ENCODE assay signal across 19 cellular contexts in the genomic region with DNA sequence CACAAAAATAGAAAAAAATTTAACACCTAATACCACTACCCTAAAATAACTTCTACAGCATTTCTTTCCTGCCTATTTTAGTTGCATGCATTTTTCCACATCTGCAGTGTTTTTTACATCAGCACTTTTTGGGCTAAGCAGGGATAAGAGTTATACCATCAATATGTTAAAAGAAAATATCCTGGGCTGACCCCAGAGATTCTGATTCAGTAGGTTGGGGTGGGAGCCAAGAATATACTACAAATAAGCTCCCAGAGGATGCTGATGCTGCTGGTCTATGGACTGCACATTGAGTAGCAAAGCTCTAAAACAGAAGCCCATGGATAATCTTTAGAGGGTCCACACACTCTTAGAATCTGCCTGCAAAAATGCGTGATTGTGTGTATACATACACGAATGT. TPM values are rescaled to one million over a fixed set of nuclear protein-coding genes. Genes with fewer than 3 reads are reported as not detected.
DNase-seq lines count a peak whose midpoint lies in the region; ATAC-seq and TF ChIP-seq lines count a peak whose summit lies in the region.
"Had no signal": no experiment of that assay in that cellular context is flagged by ENCODE, and none has a peak within 500 bp of the region (broad histone marks: within the 10 kb centered on the region; RNA-seq: fewer than 3 reads in every experiment).

No MANE protein-coding gene starts in this region.

- WGBS in thyroid gland, 2 donors: 97% methylated on average over 2 of the region's 2 CpGs

- H3K27me3 ChIP-seq in fibroblast of lung (ENCODE audit: control insufficient read depth, insufficient read depth, low read length) (no peaks in the 10 kb centered on the region), thyroid gland (no peaks in the 10 kb centered on the region)

- H3K9me3 Mint-ChIP-seq in activated naive CD4-positive, alpha-beta T cell treated with anti-CD3 and anti-CD28 coated beads, Interleukin-2, amount 50 U/mL, for 24 hours: no peaks in the 10 kb centered on the region
- no peaks in the 10 kb centered on the region for H3K9me3 Mint-ChIP-seq in activated CD4-positive, alpha-beta memory T cell treated with anti-CD3 and anti-CD28 coated beads, Interleukin-2, amount 10 ng/mL, durations not matched to agents 7 days and 5 days

- H3K9me3 ChIP-seq in fibroblast of lung (ENCODE audit: control insufficient read depth, insufficient read depth, low read depth, low read length) (no peaks in the 10 kb centered on the region), thyroid gland (no peaks in the 10 kb centered on the region)
- H3K9me3 ChIP-seq: HAP-1 had no signal

- H3K4me1 Mint-ChIP-seq in activated naive CD4-positive, alpha-beta T cell treated with anti-CD3 and anti-CD28 coated beads, Interleukin-2, amount 50 U/mL, for 24 hours: peaks cover 55% of the 10 kb centered on the region
- H3K4me1 Mint-ChIP-seq in activated CD4-positive, alpha-beta memory T cell treated with anti-CD3 and anti-CD28 coated beads, Interleukin-2, amount 10 ng/mL, durations not matched to agents 7 days and 5 days: peaks cover 74% of the 10 kb centered on the region

- H3K36me3 ChIP-seq in fibroblast of lung (ENCODE audit: control insufficient read depth, insufficient read depth, low read length) (peaks cover 10% of the 10 kb centered on the region), thyroid gland (peaks cover 22 to 34% of the 10 kb centered on the region in 2 donors)

- no peak for ATAC-seq in GM21515 (IDR thresholded peaks at IDR 0.05; ENCODE audit: unreplicated experiment)
- ATAC-seq: left ventricle myocardium superior had no signal

- H3K4me2 ChIP-seq in fibroblast of lung (ENCODE audit: extremely low read depth, insufficient read depth, low read length): peak overlapping the region; percentile 25

- no peaks in the 10 kb centered on the region for H4K20me1 ChIP-seq in fibroblast of lung (ENCODE audit: control insufficient read depth, extremely low read depth, insufficient read depth, low read length)

- POLR2A ChIA-PET in activated CD4-positive, alpha-beta memory T cell treated with anti-CD3 and anti-CD28 coated beads, Interleukin-2, amount 10 ng/mL, durations not matched to agents 7 days and 5 days (lab: Charles Lee): interaction anchor here (0.9 to 11.4 kb wide), 9 partner anchors 10 to 117 kb away, joined by 3 to 177 read pairs (median 4); partner anchors contain the start of genes CXCR6 and FYCO1

- H3K27me3 Mint-ChIP-seq in activated naive CD4-positive, alpha-beta T cell treated with anti-CD3 and anti-CD28 coated beads, Interleukin-2, amount 50 U/mL, for 24 hours: no peaks in the 10 kb centered on the region
- H3K27me3 Mint-ChIP-seq in activated CD4-positive, alpha-beta memory T cell treated with anti-CD3 and anti-CD28 coated beads, Interleukin-2, amount 10 ng/mL, durations not matched to agents 7 days and 5 days: no peaks in the 10 kb centered on the region

- H2AFZ ChIP-seq in fibroblast of lung (ENCODE audit: low read length): no peak overlapping the region

- H3K79me2 ChIP-seq in fibroblast of lung (ENCODE audit: control insufficient read depth, insufficient read depth, low read length): peaks cover 3% of the 10 kb centered on the region

- CTCF ChIA-PET in activated CD4-positive, alpha-beta memory T cell treated with anti-CD3 and anti-CD28 coated beads, Interleukin-2, amount 10 ng/mL, durations not matched to agents 7 days and 5 days (lab: Charles Lee): interaction anchor here (0.7 to 1.0 kb wide), 2 partner anchors 38 to 43 kb away, joined by 3 read pairs; no protein-coding TSS in a partner anchor

- no peak for TF ChIP-seq CTCF in fibroblast of lung (conservative IDR thresholded peaks at IDR 0.05 in 1 of 2, IDR thresholded peaks at IDR 0.05 in 1 of 2; ENCODE audit: low read depth in 1 of 2, low read length in 2 of 2)
- no peak for TF ChIP-seq CTCF in thyroid gland (IDR thresholded peaks at IDR 0.05)

- intact Hi-C loops in thyroid gland (cut with DNase I): no loop called here

- H3K9ac ChIP-seq in fibroblast of lung (ENCODE audit: insufficient read depth, low read length): no peak overlapping the region

- H3K4me3 Mint-ChIP-seq in activated naive CD4-positive, alpha-beta T cell treated with anti-CD3 and anti-CD28 coated beads, Interleukin-2, amount 50 U/mL, for 24 hours: peak overlapping the region; percentile 80
- H3K4me3 Mint-ChIP-seq in activated CD4-positive, alpha-beta memory T cell treated with anti-CD3 and anti-CD28 coated beads, Interleukin-2, amount 10 ng/mL, durations not matched to agents 7 days and 5 days: no peak overlapping the region

- peak overlapping the region; percentile 77 for H3K27ac Mint-ChIP-seq in activated naive CD4-positive, alpha-beta T cell treated with anti-CD3 and anti-CD28 coated beads, Interleukin-2, amount 50 U/mL, for 24 hours
- peak overlapping the region; percentile 55 for H3K27ac Mint-ChIP-seq in activated CD4-positive, alpha-beta memory T cell treated with anti-CD3 and anti-CD28 coated beads, Interleukin-2, amount 10 ng/mL, durations not matched to agents 7 days and 5 days

- no peak overlapping the region for H3K27ac ChIP-seq in fibroblast of lung (ENCODE audit: insufficient read depth, low read length)
- H3K27ac ChIP-seq in thyroid gland: peak overlapping the region; percentile 14 to 83 (median 57)
- H3K27ac ChIP-seq: epithelial cell of prostate had no signal

- no peak for DNase-seq in activated naive CD4-positive, alpha-beta T cell treated with anti-CD3 and anti-CD28 coated beads, Interleukin-2, amount 50 U/mL, for 16 hours
- DNase-seq in activated CD4-positive, alpha-beta memory T cell treated with anti-CD3 and anti-CD28 coated beads, Interleukin-2, amount 10 ng/mL, durations not matched to agents 7 days and 5 days: no peak
- DNase-seq in fibroblast of lung (ENCODE audit: low read depth in 2 of 2) (peak; percentile 26 to 29), thyroid gland (no peak), kidney tubule cell (ENCODE audit: low spot score) (no peak), anterior cingulate cortex (lab: John Stamatoyannopoulos, UW) (no peak)
- DNase-seq: activated CD8-positive, alpha-beta memory T cell treated with anti-CD3 and anti-CD28 coated beads, Interleukin-2, amount 50 U/mL, for 4 hours; COR-L47; dermis blood vessel endothelial cell; left ventricle myocardium superior; NCI-H2081 treated with DMSO at 0.1 percent for 48 hours; NCI-H510A treated with DMSO at 0.1 percent for 48 hours had no signal

- H3K4me1 ChIP-seq in fibroblast of lung (ENCODE audit: control insufficient read depth, extremely low read depth, insufficient read depth, low read length) (peaks cover 24% of the 10 kb centered on the region), thyroid gland (peaks cover 39 to 55% of the 10 kb centered on the region in 2 donors)
- H3K4me1 ChIP-seq: HAP-1 had no signal

- TF ChIP-seq POLR2A in thyroid gland (IDR thresholded peaks at IDR 0.05): no peak

- peaks cover 36% of the 10 kb centered on the region for H3K36me3 Mint-ChIP-seq in activated naive CD4-positive, alpha-beta T cell treated with anti-CD3 and anti-CD28 coated beads, Interleukin-2, amount 50 U/mL, for 24 hours
- H3K36me3 Mint-ChIP-seq in activated CD4-positive, alpha-beta memory T cell treated with anti-CD3 and anti-CD28 coated beads, Interleukin-2, amount 10 ng/mL, durations not matched to agents 7 days and 5 days (ENCODE audit: low read depth): peaks cover 88% of the 10 kb centered on the region

- no peak overlapping the region for H3K4me3 ChIP-seq in fibroblast of lung (replicated peaks in 1 of 4; ENCODE audit: control extremely low read depth in 1 of 4, insufficient read depth in 1 of 4, low read depth in 3 of 4, low read length in 4 of 4)
- no peak overlapping the region for H3K4me3 ChIP-seq in thyroid gland (replicated peaks in 1 of 3)
- H3K4me3 ChIP-seq: HAP-1, K562 had no signal

RNA-seq across cellular contexts. Expression of gene FYCO1, which starts 14.8 kb away (rescaled TPM):
- 10 to 100 TPM; 21.7 to 22.6 TPM for total RNA-seq in activated CD4-positive, alpha-beta memory T cell treated with anti-CD3 and anti-CD28 coated beads, Interleukin-2, amount 10 ng/mL, durations not matched to agents 7 days and 5 days
- total RNA-seq in fibroblast of lung (48.0 and 82.2 TPM in 2 replicates), thyroid gland (10 to 100 TPM; 38.2 to 66.6 (median 50.5) TPM)
- polyA plus RNA-seq in fibroblast of lung: 19.2 and 24.8 TPM in 2 replicates
- polyA plus RNA-seq in fibroblast of lung (2012): 27.1 and 28.8 TPM in 2 replicates
- 83.9 and 114 TPM in 2 replicates for polyA minus RNA-seq in fibroblast of lung (ENCODE audit: low replicate concordance)

RNA-seq across cellular contexts. Expression of gene CXCR6, which starts 37.6 kb away (rescaled TPM):
- 10 to 100 TPM; 53.8 to 58.8 TPM for total RNA-seq in activated CD4-positive, alpha-beta memory T cell treated with anti-CD3 and anti-CD28 coated beads, Interleukin-2, amount 10 ng/mL, durations not matched to agents 7 days and 5 days
- total RNA-seq in fibroblast of lung: not detected in 2 replicates
- polyA plus RNA-seq in fibroblast of lung: 0.02 TPM in 1 of 2 replicates, not detected in the other
- polyA plus RNA-seq in fibroblast of lung (2012): 0.05 and 0.15 TPM in 2 replicates
- polyA minus RNA-seq in fibroblast of lung (ENCODE audit: low replicate concordance): not detected in 2 replicates
- total RNA-seq in thyroid gland: 1 to 10 TPM; 2.1 to 4.4 (median 3.4) TPM
- total RNA-seq: bronchial epithelial cell, dermis blood vessel endothelial cell, K562 had no signal

RNA-seq across cellular contexts. Expression of gene XCR1, which starts 46.5 kb away (rescaled TPM):
- not detected for total RNA-seq in activated CD4-positive, alpha-beta memory T cell treated with anti-CD3 and anti-CD28 coated beads, Interleukin-2, amount 10 ng/mL, durations not matched to agents 7 days and 5 days
- total RNA-seq in fibroblast of lung: under 0.01 TPM in 1 of 2 replicates, not detected in the other
- polyA plus RNA-seq in fibroblast of lung: 0.01 and 0.02 TPM in 2 replicates
- polyA plus RNA-seq in fibroblast of lung (2012): not detected in 2 replicates
- polyA minus RNA-seq in fibroblast of lung (ENCODE audit: low replicate concordance): not detected in 2 replicates
- total RNA-seq in thyroid gland: not detected
- total RNA-seq: activated naive CD4-positive, alpha-beta T cell treated with anti-CD3 and anti-CD28 coated beads, Interleukin-2, amount 50 U/mL, for 72 hours; dermis blood vessel endothelial cell; K562; left ventricle myocardium superior had no signal
- polyA plus RNA-seq: K562 had no signal

Comparison
In these comparisons a context has a peak if more than half of its experiments do, and no peak if none do; other contexts are left out.
1. DNase-seq: peak in fibroblast of lung (2 of 2); none in activated naive CD4-positive, alpha-beta T cell treated with anti-CD3 and anti-CD28 coated beads, Interleukin-2, amount 50 U/mL, for 16 hours (single experiment), activated CD4-positive, alpha-beta memory T cell treated with anti-CD3 and anti-CD28 coated beads, Interleukin-2, amount 10 ng/mL, durations not matched to agents 7 days and 5 days (single experiment), thyroid gland (0 of 2), kidney tubule cell (single experiment) and anterior cingulate cortex (0 of 58).
2. RNA of gene CXCR6, which starts 37.6 kb away (total RNA-seq): 53.8 to 58.8 TPM in activated CD4-positive, alpha-beta memory T cell treated with anti-CD3 and anti-CD28 coated beads, Interleukin-2, amount 10 ng/mL, durations not matched to agents 7 days and 5 days; 2.1 to 4.4 TPM in thyroid gland and not detected in fibroblast of lung; every median in the first group is over 10 times any median in the second.